26 cellular contexts compared by ENCODE assay signal in the genomic region with DNA sequence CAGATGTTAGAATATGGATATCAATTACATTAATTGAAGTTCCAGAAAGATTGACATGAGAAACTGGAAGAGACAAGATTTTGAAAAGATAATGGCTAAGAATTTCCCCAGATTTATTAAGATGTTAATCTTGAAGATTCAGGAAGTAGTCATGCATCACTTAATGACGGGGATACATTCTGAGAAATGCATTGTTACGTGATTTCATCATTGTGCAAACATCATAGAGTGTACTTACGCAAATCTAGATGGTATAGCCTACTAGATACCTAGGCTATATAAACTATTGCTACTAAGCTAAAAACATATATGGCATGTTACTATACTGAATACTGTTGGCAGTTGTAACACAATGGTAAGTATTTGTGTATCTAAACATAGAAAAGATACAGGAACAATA.
"Had no signal": no experiment of that assay in that cellular context is flagged by ENCODE, and none has a peak within 500 bp of the region (broad histone marks: within the 10 kb centered on the region; RNA-seq: fewer than 3 reads in every experiment).

No MANE protein-coding gene starts in this region.

- H3K4me1 ChIP-seq: adrenal gland, vagina had no signal

- H3K36me3 Mint-ChIP-seq: activated naive CD8-positive, alpha-beta T cell; immature natural killer cell; natural killer cell; type B pancreatic cell had no signal

- H3K27me3 Mint-ChIP-seq: activated naive CD8-positive, alpha-beta T cell had no signal

- FAIRE-seq: astrocyte had no signal

- ATAC-seq: activated CD8-positive, alpha-beta T cell treated with anti-CD3 and anti-CD28 coated beads, Interleukin-2, amount 10 ng/mL, durations not matched to agents 7 days and 5 days; activated T-cell treated with anti-CD3 and anti-CD28 coated beads, Interleukin-2, amount 50 U/mL, for 4 hours; esophagus mucosa had no signal

- H3K9me3 Mint-ChIP-seq: activated T-cell treated with anti-CD3 and anti-CD28 coated beads, Interleukin-2, amount 50 U/mL, for 4 hours; activated T-helper 2 cell treated with anti-CD3 and anti-CD28 coated beads, Interferon-gamma antibody, Interleukin-2, Interleukin-4, amounts not matched to agents 10 μg/mL and 5 μg/mL and 100 μg/mL, durations not matched to agents 14 hours and 24 hours and 36 hours; central memory CD8-positive, alpha-beta T cell; immature natural killer cell; natural killer cell; type B pancreatic cell had no signal

- H3K4me2 ChIP-seq: hepatocyte had no signal

- H3K79me2 ChIP-seq: hepatocyte had no signal

- H3K36me3 ChIP-seq: adrenal gland, left ventricle myocardium inferior, thoracic aorta, vagina had no signal

- H3K4me1 Mint-ChIP-seq: central memory CD8-positive, alpha-beta T cell; immature natural killer cell; natural killer cell had no signal

- H3K27ac Mint-ChIP-seq: activated CD8-positive, alpha-beta T cell treated with anti-CD3 and anti-CD28 coated beads, Interleukin-2, amount 10 ng/mL, durations not matched to agents 7 days and 5 days; activated naive CD8-positive, alpha-beta T cell; activated T-helper 2 cell treated with anti-CD3 and anti-CD28 coated beads, Interferon-gamma antibody, Interleukin-2, Interleukin-4, amounts not matched to agents 10 μg/mL and 5 μg/mL and 100 μg/mL, durations not matched to agents 14 hours and 24 hours and 36 hours; immature natural killer cell; natural killer cell; progenitor cell of endocrine pancreas; type B pancreatic cell had no signal

- H3K4me3 ChIP-seq: adrenal gland, hepatocyte, left ventricle myocardium inferior, thoracic aorta, vagina had no signal

- DNase-seq: activated CD4-positive, alpha-beta T cell treated with anti-CD3 and anti-CD28 coated beads for 1 hour; activated CD4-positive, alpha-beta T cell treated with anti-CD3 and anti-CD28 coated beads, Interleukin-2, amount 50 U/mL, for 1 hour; activated CD8-positive, alpha-beta T cell treated with anti-CD3 and anti-CD28 coated beads, Interleukin-2, amount 10 ng/mL, durations not matched to agents 7 days and 5 days; activated naive CD4-positive, alpha-beta T cell; activated T-cell treated with anti-CD3 and anti-CD28 coated beads, Interleukin-2, amount 50 U/mL, for 4 hours; adrenal gland; effector memory CD4-positive, alpha-beta T cell; glutamatergic neuron; immature natural killer cell; kidney glomerular epithelial cell; left ventricle myocardium inferior; midbrain; natural killer cell; retina; stimulated activated CD4-positive, alpha-beta T cell treated with anti-CD3 and anti-CD28 coated beads, Interleukin-4, amount 100 ng/mL, for 1 hour; stimulated activated naive CD4-positive, alpha-beta T cell treated with Interleukin-2 at 50 U/mL for 16 hours had no signal

- H3K27ac ChIP-seq: adrenal gland, hepatocyte, left ventricle myocardium inferior, thoracic aorta, vagina had no signal

- H3K27me3 ChIP-seq: adrenal gland, hepatocyte, vagina had no signal

- H3K9me3 ChIP-seq: adrenal gland, left ventricle myocardium inferior, thoracic aorta, vagina had no signal

- H2AFZ ChIP-seq: hepatocyte had no signal

- H3K4me3 Mint-ChIP-seq: activated CD8-positive, alpha-beta T cell treated with anti-CD3 and anti-CD28 coated beads, Interleukin-2, amount 10 ng/mL, durations not matched to agents 7 days and 5 days; activated naive CD8-positive, alpha-beta T cell; activated T-cell treated with anti-CD3 and anti-CD28 coated beads, Interleukin-2, amount 50 U/mL, for 4 hours; central memory CD8-positive, alpha-beta T cell; immature natural killer cell; natural killer cell; type B pancreatic cell had no signal
